8 cellular contexts compared by ENCODE assay signal in genomic region chr6:33744001-33744848, GRCh38. TPM values are rescaled to one million over a fixed set of nuclear protein-coding genes. Genes with fewer than 3 reads are reported as not detected.
DNase-seq lines count a peak whose midpoint lies in the region; ATAC-seq and TF ChIP-seq lines count a peak whose summit lies in the region.

No MANE protein-coding gene starts in this region.

- H3K36me3 ChIP-seq in CD8-positive, alpha-beta memory T cell (ENCODE audit: insufficient read depth, low read length), result no peaks in the 10 kb centered on the region
- H3K36me3 ChIP-seq in OCI-LY1 (ENCODE audit: insufficient read depth, low read length) (no peaks in the 10 kb centered on the region), esophagus squamous epithelium (no peaks in the 10 kb centered on the region)

- peaks cover 12 to 20% of the 10 kb centered on the region in 2 donors for H3K27me3 Mint-ChIP-seq in CD8-positive, alpha-beta memory T cell
- peaks cover 7 to 30% (median 26%) of the 10 kb centered on the region in 3 donors for H3K27me3 Mint-ChIP-seq in naive B cell

- no peak overlapping the region for H3K4me3 ChIP-seq in CD8-positive, alpha-beta memory T cell (ENCODE audit: low read length)
- H3K4me3 ChIP-seq in Jurkat, Clone E6-1 (ENCODE audit: low read length), result no peak overlapping the region
- no peak overlapping the region for H3K4me3 ChIP-seq in OCI-LY1 (ENCODE audit: low read depth, low read length, poor library complexity, severe bottlenecking)
- H3K4me3 ChIP-seq in esophagus squamous epithelium, result peak overlapping the region; percentile 4 to 58 (median 34)

- no peak overlapping the region for H3K4me2 ChIP-seq in OCI-LY1 (ENCODE audit: low read length)

- WGBS in esophagus squamous epithelium, 2 donors, result 12 to 14% methylated on average over 10 of the region's 11 CpGs

- peak; percentile 55 to 78 (median 60) for DNase-seq in CD8-positive, alpha-beta memory T cell
- peak; percentile 57 for DNase-seq in Jurkat, Clone E6-1 (ENCODE audit: low read depth, low spot score)
- DNase-seq in activated T-cell treated with anti-CD3 and anti-CD28 coated beads for 1 hour (ENCODE audit: low read depth), result peak; percentile 67
- no peak for DNase-seq in esophagus squamous epithelium (lab: John Stamatoyannopoulos, UW)
- peak; percentile 62 for DNase-seq in naive B cell
- peak; percentile 54 for DNase-seq in stimulated activated CD8-positive, alpha-beta memory T cell treated with anti-CD3 and anti-CD28 coated beads, Interleukin-7, amount 100 ng/mL, for 24 hours (ENCODE audit: low read depth)

- H2AFZ ChIP-seq in OCI-LY1 (ENCODE audit: low read length), result no peak overlapping the region

- intact Hi-C loops in esophagus squamous epithelium (cut with DNase I), result no loop called here

- CTCF ChIA-PET in CD8-positive, alpha-beta memory T cell (lab: Charles Lee), result interaction anchor here (0.6 to 3.4 kb wide), 28 partner anchors 14 to 705 kb away, joined by 3 to 21 read pairs (median 3); partner anchors contain the start of genes LEMD2 and UQCC2

- H3K27ac ChIP-seq in CD8-positive, alpha-beta memory T cell (ENCODE audit: low read depth, low read length), result no peak overlapping the region
- H3K27ac ChIP-seq in OCI-LY1 (ENCODE audit: low read depth, low read length, poor library complexity, severe bottlenecking), result no peak overlapping the region
- H3K27ac ChIP-seq in esophagus squamous epithelium, result peak overlapping the region; percentile 64 to 91 (median 82)

- H3K36me3 Mint-ChIP-seq in CD8-positive, alpha-beta memory T cell, result no peaks in the 10 kb centered on the region
- no peaks in the 10 kb centered on the region for H3K36me3 Mint-ChIP-seq in naive B cell

- no peaks in the 10 kb centered on the region for H3K9me3 ChIP-seq in CD8-positive, alpha-beta memory T cell (ENCODE audit: low read length)
- H3K9me3 ChIP-seq in OCI-LY1 (ENCODE audit: low read length), result no peaks in the 10 kb centered on the region
- H3K9me3 ChIP-seq in esophagus squamous epithelium, result no peaks in the 10 kb centered on the region

- no peak overlapping the region for H3K9ac ChIP-seq in OCI-LY1 (ENCODE audit: low read length)

- no peaks in the 10 kb centered on the region for H3K4me1 ChIP-seq in CD8-positive, alpha-beta memory T cell (ENCODE audit: insufficient read depth, low read length)
- H3K4me1 ChIP-seq in OCI-LY1 (ENCODE audit: insufficient read depth, low read length, severe bottlenecking) (no peaks in the 10 kb centered on the region), esophagus squamous epithelium (peaks cover 0 to 34% (median 18%) of the 10 kb centered on the region in 3 donors)

- no peak overlapping the region for H3K4me3 Mint-ChIP-seq in CD8-positive, alpha-beta memory T cell
- H3K4me3 Mint-ChIP-seq in naive B cell, result no peak overlapping the region

- H3K9me2 ChIP-seq in OCI-LY1 (ENCODE audit: low read depth, low read length), result no peaks in the 10 kb centered on the region

- H3K4me1 Mint-ChIP-seq in CD8-positive, alpha-beta memory T cell, result peaks cover 4 to 5% (median 5%) of the 10 kb centered on the region in 3 donors
- peaks cover 5 to 7% (median 6%) of the 10 kb centered on the region in 3 donors for H3K4me1 Mint-ChIP-seq in naive B cell

- TF ChIP-seq POLR2A in esophagus squamous epithelium (IDR thresholded peaks at IDR 0.05), result no peak

- no peaks in the 10 kb centered on the region for H4K20me1 ChIP-seq in OCI-LY1 (ENCODE audit: insufficient read depth, low read length)

- POLR2A ChIA-PET in CD8-positive, alpha-beta memory T cell (lab: Charles Lee), result interaction anchor here (1.5 kb wide), 1 partner anchor 33 kb away, joined by 4 read pairs; the partner anchor contains the start of gene UQCC2

- H3F3A ChIP-seq in OCI-LY1 (ENCODE audit: insufficient read depth, low read length), result no peaks in the 10 kb centered on the region

- H3K27me3 ChIP-seq in CD8-positive, alpha-beta memory T cell (ENCODE audit: insufficient read depth, low read length, poor library complexity, severe bottlenecking), result peaks cover 4% of the 10 kb centered on the region
- H3K27me3 ChIP-seq in OCI-LY1 (ENCODE audit: insufficient read depth, low read length) (peaks cover 6% of the 10 kb centered on the region; the same call in 1 of the 2 replicates), esophagus squamous epithelium (peaks cover 0 to 39% (median 0%) of the 10 kb centered on the region in 4 donors)

- TF ChIP-seq CTCF in OCI-LY1 (IDR thresholded peaks at IDR 0.05; ENCODE audit: low read length) (peak; percentile 90), esophagus squamous epithelium (IDR thresholded peaks at IDR 0.05) (peak; percentile 77 to 91 (median 86))

- H3K9me3 Mint-ChIP-seq in CD8-positive, alpha-beta memory T cell, result no peaks in the 10 kb centered on the region
- no peaks in the 10 kb centered on the region for H3K9me3 Mint-ChIP-seq in naive B cell

- H3K27ac Mint-ChIP-seq in CD8-positive, alpha-beta memory T cell, result no peak overlapping the region
- no peak overlapping the region for H3K27ac Mint-ChIP-seq in naive B cell

- no peaks in the 10 kb centered on the region for H3K79me2 ChIP-seq in OCI-LY1 (ENCODE audit: insufficient read depth, low read length)

- peak; percentile 76 to 89 for ATAC-seq in naive B cell (ENCODE audit: low read depth in 2 of 2)
- no peak for ATAC-seq in HG02938 (IDR thresholded peaks at IDR 0.05; ENCODE audit: unreplicated experiment)

RNA-seq across cellular contexts. Expression of gene IP6K3, which starts 2.5 kb away (rescaled TPM):
- total RNA-seq in CD8-positive, alpha-beta memory T cell, result not detected
- polyA plus RNA-seq in CD8-positive, alpha-beta memory T cell, result not detected
- polyA plus RNA-seq in Jurkat, Clone E6-1 (2012; ENCODE audit: insufficient read depth, insufficient read length), result not detected
- 1 to 10 TPM in 2 of 4 donors, under 1 TPM in 1, not detected in 1; 0.75 to 5.5 (median 1.7) TPM for total RNA-seq in esophagus squamous epithelium
- polyA plus RNA-seq in naive B cell (ENCODE audit: low read depth in 6 of 6), result not detected

RNA-seq across cellular contexts. Expression of gene UQCC2, which starts 32.7 kb away (rescaled TPM):
- total RNA-seq in CD8-positive, alpha-beta memory T cell, result 100 to 1,000 TPM; 150 to 157 TPM
- 46.7 TPM for polyA plus RNA-seq in CD8-positive, alpha-beta memory T cell
- 390 TPM for polyA plus RNA-seq in Jurkat, Clone E6-1 (2012; ENCODE audit: insufficient read depth, insufficient read length)
- total RNA-seq in esophagus squamous epithelium, result 10 to 100 TPM in 3 of 4 donors, 1 to 10 TPM in 1; 7.8 to 36.8 (median 13.7) TPM
- 10 to 100 TPM; 29.4 to 53.0 (median 44.4) TPM for polyA plus RNA-seq in naive B cell (ENCODE audit: low read depth in 6 of 6)

RNA-seq across cellular contexts. Expression of gene LEMD2, which starts 44.7 kb away (rescaled TPM):
- total RNA-seq in CD8-positive, alpha-beta memory T cell, result 10 to 100 TPM; 51.8 to 55.5 TPM
- 45.4 TPM for polyA plus RNA-seq in CD8-positive, alpha-beta memory T cell
- polyA plus RNA-seq in Jurkat, Clone E6-1 (2012; ENCODE audit: insufficient read depth, insufficient read length), result 62.0 TPM
- 10 to 100 TPM; 37.7 to 47.2 (median 42.3) TPM for total RNA-seq in esophagus squamous epithelium
- 10 to 100 TPM; 15.4 to 51.3 (median 27.9) TPM for polyA plus RNA-seq in naive B cell (ENCODE audit: low read depth in 6 of 6)

RNA-seq across cellular contexts. Expression of gene MLN, which starts 59.6 kb away (rescaled TPM):
- not detected for total RNA-seq in CD8-positive, alpha-beta memory T cell
- not detected for polyA plus RNA-seq in CD8-positive, alpha-beta memory T cell
- not detected for polyA plus RNA-seq in Jurkat, Clone E6-1 (2012; ENCODE audit: insufficient read depth, insufficient read length)
- total RNA-seq in esophagus squamous epithelium, result not detected
- polyA plus RNA-seq in naive B cell (ENCODE audit: low read depth in 6 of 6), result not detected

Comparison
In these comparisons a context has a peak if more than half of its experiments do, and no peak if none do; other contexts are left out.
1. H3K27ac ChIP-seq: peak in esophagus squamous epithelium (4 of 4); none in CD8-positive, alpha-beta memory T cell (single experiment) and OCI-LY1 (single experiment).
2. H3K4me3 ChIP-seq: peak in esophagus squamous epithelium (4 of 4); none in CD8-positive, alpha-beta memory T cell (single experiment), Jurkat, Clone E6-1 (single experiment) and OCI-LY1 (single experiment).